ENCODE assay signal across 9 cellular contexts in genomic region chr1:219927956-219928790, GRCh38. TPM values are rescaled to one million over a fixed set of nuclear protein-coding genes. Genes with fewer than 3 reads are reported as not detected.
DNase-seq lines count a peak whose midpoint lies in the region; ATAC-seq and TF ChIP-seq lines count a peak whose summit lies in the region.
"Had no signal": no experiment of that assay in that cellular context is flagged by ENCODE, and none has a peak within 500 bp of the region (broad histone marks: within the 10 kb centered on the region; RNA-seq: fewer than 3 reads in every experiment).

Gene SLC30A10, minus strand, starts transcription at chr1:219928557. Its CDS starts 117 bp downstream, at chr1:219928440.

- 3 to 4% methylated on average over 20 to 63 of the region's 91 CpGs for WGBS in lower leg skin, 2 donors

- H3K36me3 ChIP-seq in subcutaneous abdominal adipose tissue (ENCODE audit: control insufficient read depth in 5 of 5, insufficient read depth in 5 of 5, low read length in 5 of 5), result no peaks in the 10 kb centered on the region

- no peaks in the 10 kb centered on the region for H3K9me3 ChIP-seq in subcutaneous abdominal adipose tissue (ENCODE audit: control insufficient read depth in 5 of 5, low read length in 5 of 5)

- peaks cover 0 to 15% (median 13%) of the 10 kb centered on the region in 5 donors for H3K4me1 ChIP-seq in subcutaneous abdominal adipose tissue (ENCODE audit: control insufficient read depth in 5 of 5, insufficient read depth in 5 of 5, low read length in 5 of 5)

- H3K27me3 Mint-ChIP-seq in CD14-positive monocyte (ENCODE audit: low read depth in 3 of 3), result peaks cover 36 to 67% (median 45%) of the 10 kb centered on the region in 3 donors

- no peak within 1 kb of the TSS for H3K27ac Mint-ChIP-seq in CD14-positive monocyte

- H3K27ac ChIP-seq in subcutaneous abdominal adipose tissue (ENCODE audit: low read depth, low read length), result no peak within 1 kb of the TSS
- H3K27ac ChIP-seq: epithelial cell of prostate had no signal

- H3K36me3 Mint-ChIP-seq in CD14-positive monocyte, result peaks cover 0 to 2% of the 10 kb centered on the region in 2 donors

- TF ChIP-seq CTCF in CD14-positive monocyte (IDR thresholded peaks at IDR 0.05), result no peak
- TF ChIP-seq CTCF in lower leg skin (IDR thresholded peaks at IDR 0.05), result no peak

- peaks cover 4 to 35% (median 22%) of the 10 kb centered on the region in 5 donors for H3K27me3 ChIP-seq in subcutaneous abdominal adipose tissue (ENCODE audit: control insufficient read depth in 5 of 5, insufficient read depth in 4 of 5, low read length in 5 of 5)

- peak within 1 kb of the TSS in 1 of 5 donors; percentile 11 for H3K9ac ChIP-seq in subcutaneous abdominal adipose tissue (ENCODE audit: low read length in 5 of 5)

- H3K4me3 ChIP-seq in lower leg skin (ENCODE audit: low read depth, poor library complexity, severe bottlenecking) (peak within 1 kb of the TSS; percentile 14), subcutaneous abdominal adipose tissue (ENCODE audit: low read depth in 1 of 5, low read length in 5 of 5) (peak within 1 kb of the TSS in 4 of 5 donors; percentile 47 to 73 (median 60))

- H3K4me1 Mint-ChIP-seq in CD14-positive monocyte, result peaks cover 10% of the 10 kb centered on the region

- ATAC-seq in GM19397 (IDR thresholded peaks at IDR 0.05; ENCODE audit: unreplicated experiment) (peak; percentile 64), HG03469 (IDR thresholded peaks at IDR 0.05; ENCODE audit: unreplicated experiment) (no peak)

- DNase-seq in CD14-positive monocyte (ENCODE audit: low spot score) (no peak), NCI-H510A treated with DMSO at 0.1 percent for 48 hours (lab: John Stamatoyannopoulos, UW) (peak; percentile 15), dermis blood vessel endothelial cell (peak; percentile 17), lower leg skin (ENCODE audit: low spot score in 2 of 2) (no peak), cerebellar nuclear complex (lab: John Stamatoyannopoulos, UW) (no peak)

- no peak for TF ChIP-seq POLR2A in lower leg skin (IDR thresholded peaks at IDR 0.05)

- intact Hi-C loops in CD14-positive monocyte (cut with micrococcal nuclease), result no loop called here
- intact Hi-C loops in lower leg skin (cut with DNase I; ENCODE audit: low total_unique reads), result no loop called here

- peak within 1 kb of the TSS; percentile 20 to 89 for H3K4me3 Mint-ChIP-seq in CD14-positive monocyte

- H3K9me3 Mint-ChIP-seq in CD14-positive monocyte, result peaks cover 0 to 5% (median 4%) of the 10 kb centered on the region in 7 donors

RNA-seq across cellular contexts. Expression of gene SLC30A10, which starts in this region (rescaled TPM):
- not detected for polyA plus RNA-seq in CD14-positive monocyte
- total RNA-seq in dermis blood vessel endothelial cell (not detected in 2 replicates), lower leg skin (under 1 TPM; 0.15 to 0.59 (median 0.44) TPM)

Comparison
In these comparisons a context has a peak if more than half of its experiments do, and no peak if none do; other contexts are left out.
1. Peak in DNase-seq in dermis blood vessel endothelial cell; RNA of the gene not detected or under 1 TPM.